In genomic region chr11:65471410-65471762, GRCh38 we compare ENCODE assay signal across 2 cellular contexts.
TF ChIP-seq lines count a peak whose summit lies in the region.

No MANE protein-coding gene starts in this region.

TF ChIP-seq in HCT116, 20 proteins besides CTCF, POLR2A, EP300 and RAD21:
- TF ChIP-seq ZFX (IDR thresholded peaks at IDR 0.05) (no peak), YY1 (IDR thresholded peaks at IDR 0.05; ENCODE audit: extremely low read depth, insufficient replicate concordance, low read depth, low read length) (peak; percentile 8)

TF ChIP-seq in H1, 55 proteins besides CTCF, POLR2A, EP300 and RAD21:
- TF ChIP-seq SIX5 (IDR thresholded peaks at IDR 0.05; ENCODE audit: low read depth, low read length) (no peak), KDM4A (IDR thresholded peaks at IDR 0.05; ENCODE audit: low read depth, low read length, severe bottlenecking) (no peak), RNF2 (IDR thresholded peaks at IDR 0.05; ENCODE audit: borderline replicate concordance, low read depth, low read length, missing control alignments, poor library complexity, severe bottlenecking) (no peak), SP4 (IDR thresholded peaks at IDR 0.05; ENCODE audit: low read length) (no peak), MAX (IDR thresholded peaks at IDR 0.05) (peak; percentile 29; the same call in 1 of the 2 replicates), CBX5 (IDR thresholded peaks at IDR 0.05; ENCODE audit: low read depth, low read length) (no peak), SIN3A (conservative IDR thresholded peaks at IDR 0.05 in 1 of 2, IDR thresholded peaks at IDR 0.05 in 1 of 2; ENCODE audit: low read depth in 1 of 2, low read length in 2 of 2) (no peak)
